16 cellular contexts compared by ENCODE assay signal in the genomic region with DNA sequence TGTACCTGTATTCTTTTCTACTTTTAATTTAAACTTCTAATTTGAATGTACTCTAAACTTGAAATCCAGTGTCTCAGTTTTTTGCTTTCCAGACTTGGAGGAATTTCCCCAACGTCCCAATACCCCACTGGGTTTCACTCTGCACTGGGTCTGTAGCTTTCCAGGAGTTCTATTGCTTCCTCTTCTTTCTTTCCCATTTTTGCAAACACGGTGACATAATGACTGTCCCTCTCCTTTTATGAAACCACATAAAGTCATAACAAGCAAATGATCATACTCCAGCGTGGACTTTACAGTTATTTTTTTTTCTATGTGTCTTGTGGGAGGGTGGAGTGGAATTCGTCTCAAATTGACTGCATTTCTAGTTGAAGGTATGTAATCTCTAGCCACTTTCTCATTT.
A peak's percentile ranks its signal among the peaks of the same experiment; 100 is the strongest.
DNase-seq lines count a peak whose midpoint lies in the region; ATAC-seq and TF ChIP-seq lines count a peak whose summit lies in the region.
"Had no signal": no experiment of that assay in that cellular context is flagged by ENCODE, and none has a peak within 500 bp of the region (broad histone marks: within the 10 kb centered on the region; RNA-seq: fewer than 3 reads in every experiment).

No MANE protein-coding gene starts in this region.

- peaks cover 18% of the 10 kb centered on the region for H3K27me3 Mint-ChIP-seq in activated naive CD8-positive, alpha-beta T cell treated with anti-CD3 and anti-CD28 coated beads, Interleukin-2, amount 50 U/mL, for 24 hours
- peaks cover 5% of the 10 kb centered on the region for H3K27me3 Mint-ChIP-seq in activated naive CD8-positive, alpha-beta T cell treated with anti-CD3 and anti-CD28 coated beads for 36 hours
- peaks cover 16% of the 10 kb centered on the region for H3K27me3 Mint-ChIP-seq in activated T-helper 17 cell treated with anti-CD3 and anti-CD28 coated beads, Interleukin-2, amount 50 U/mL, for 72 hours
- H3K27me3 Mint-ChIP-seq in stimulated activated memory B cell treated with anti-CD40 and anti-IgM and Interleukin-4, amounts not matched to agents 10 μg/mL and 1 μg/mL and 100 μg/mL, for 72 hours = peaks cover 10% of the 10 kb centered on the region

- no peak for TF ChIP-seq CTCF in OCI-LY3 (IDR thresholded peaks at IDR 0.05; ENCODE audit: low read depth, low read length)

- no peaks in the 10 kb centered on the region for H3K36me3 ChIP-seq in OCI-LY3 (replicated peaks; ENCODE audit: low read depth, low read length)

- no peaks in the 10 kb centered on the region for H3K79me2 ChIP-seq in OCI-LY3 (ENCODE audit: low read length)

- H3K4me2 ChIP-seq in OCI-LY3 (ENCODE audit: low read length) = peak overlapping the region; percentile 81

- peaks cover 65% of the 10 kb centered on the region for H3K27me3 ChIP-seq in OCI-LY3 (ENCODE audit: low read depth, low read length)

- DNase-seq in activated naive CD8-positive, alpha-beta T cell treated with anti-CD3 and anti-CD28 coated beads, Interleukin-2, amount 50 U/mL, for 24 hours = no peak
- DNase-seq in activated naive CD8-positive, alpha-beta T cell treated with anti-CD3 and anti-CD28 coated beads for 36 hours = no peak
- DNase-seq in NOMO-1 treated with DMSO at 0.1 percent for 48 hours (lab: John Stamatoyannopoulos, UW; ENCODE audit: unreplicated experiment) = no peak
- no peak for DNase-seq in foreskin melanocyte
- DNase-seq: C1 segment of cervical spinal cord; CD4-positive, alpha-beta memory T cell; DMS79 treated with DMSO at 0.1 percent for 48 hours; EL; HCEC 1CT; HFFc6 had no signal

- no peaks in the 10 kb centered on the region for H3K36me3 Mint-ChIP-seq in activated naive CD8-positive, alpha-beta T cell treated with anti-CD3 and anti-CD28 coated beads, Interleukin-2, amount 50 U/mL, for 24 hours (ENCODE audit: low read depth)
- peaks cover 21% of the 10 kb centered on the region for H3K36me3 Mint-ChIP-seq in activated naive CD8-positive, alpha-beta T cell treated with anti-CD3 and anti-CD28 coated beads for 36 hours
- no peaks in the 10 kb centered on the region for H3K36me3 Mint-ChIP-seq in activated T-helper 17 cell treated with anti-CD3 and anti-CD28 coated beads, Interleukin-2, amount 50 U/mL, for 72 hours (ENCODE audit: low read depth)
- H3K36me3 Mint-ChIP-seq in stimulated activated memory B cell treated with anti-CD40 and anti-IgM and Interleukin-4, amounts not matched to agents 10 μg/mL and 1 μg/mL and 100 μg/mL, for 72 hours = no peaks in the 10 kb centered on the region
- H3K36me3 Mint-ChIP-seq: CD4-positive, alpha-beta memory T cell had no signal

- H3K27ac Mint-ChIP-seq in activated naive CD8-positive, alpha-beta T cell treated with anti-CD3 and anti-CD28 coated beads, Interleukin-2, amount 50 U/mL, for 24 hours = peak overlapping the region; percentile 10
- H3K27ac Mint-ChIP-seq in activated naive CD8-positive, alpha-beta T cell treated with anti-CD3 and anti-CD28 coated beads for 36 hours = no peak overlapping the region
- H3K27ac Mint-ChIP-seq in activated T-helper 17 cell treated with anti-CD3 and anti-CD28 coated beads, Interleukin-2, amount 50 U/mL, for 72 hours = no peak overlapping the region
- H3K27ac Mint-ChIP-seq in stimulated activated memory B cell treated with anti-CD40 and anti-IgM and Interleukin-4, amounts not matched to agents 10 μg/mL and 1 μg/mL and 100 μg/mL, for 72 hours = peak overlapping the region; percentile 14
- H3K27ac Mint-ChIP-seq: B cell; CD4-positive, alpha-beta memory T cell; HFFc6 had no signal

- peaks cover 44% of the 10 kb centered on the region for H3K4me1 ChIP-seq in OCI-LY3 (ENCODE audit: low read length)

- no peak overlapping the region for H3K4me3 Mint-ChIP-seq in activated naive CD8-positive, alpha-beta T cell treated with anti-CD3 and anti-CD28 coated beads, Interleukin-2, amount 50 U/mL, for 24 hours
- no peak overlapping the region for H3K4me3 Mint-ChIP-seq in activated naive CD8-positive, alpha-beta T cell treated with anti-CD3 and anti-CD28 coated beads for 36 hours
- no peak overlapping the region for H3K4me3 Mint-ChIP-seq in activated T-helper 17 cell treated with anti-CD3 and anti-CD28 coated beads, Interleukin-2, amount 50 U/mL, for 72 hours
- H3K4me3 Mint-ChIP-seq in stimulated activated memory B cell treated with anti-CD40 and anti-IgM and Interleukin-4, amounts not matched to agents 10 μg/mL and 1 μg/mL and 100 μg/mL, for 72 hours = no peak overlapping the region
- H3K4me3 Mint-ChIP-seq: B cell; CD4-positive, alpha-beta memory T cell; HFFc6 had no signal

- H2AFZ ChIP-seq in OCI-LY3 (ENCODE audit: low read depth, low read length) = no peak overlapping the region

- H3K9ac ChIP-seq in OCI-LY3 (ENCODE audit: low read length) = peak overlapping the region; percentile 18; the same call in 1 of the 2 replicates

- H3K27ac ChIP-seq in OCI-LY3 (ENCODE audit: low read length) = peak overlapping the region; percentile 5; the same call in 1 of the 2 replicates
- H3K27ac ChIP-seq: HL-60 had no signal

- H4K20me1 ChIP-seq in OCI-LY3 (ENCODE audit: insufficient read depth, low read length) = no peaks in the 10 kb centered on the region

- no peaks in the 10 kb centered on the region for H3K9me3 Mint-ChIP-seq in activated naive CD8-positive, alpha-beta T cell treated with anti-CD3 and anti-CD28 coated beads, Interleukin-2, amount 50 U/mL, for 24 hours
- H3K9me3 Mint-ChIP-seq in activated naive CD8-positive, alpha-beta T cell treated with anti-CD3 and anti-CD28 coated beads for 36 hours = peaks cover 7% of the 10 kb centered on the region
- H3K9me3 Mint-ChIP-seq in activated T-helper 17 cell treated with anti-CD3 and anti-CD28 coated beads, Interleukin-2, amount 50 U/mL, for 72 hours = no peaks in the 10 kb centered on the region
- no peaks in the 10 kb centered on the region for H3K9me3 Mint-ChIP-seq in stimulated activated memory B cell treated with anti-CD40 and anti-IgM and Interleukin-4, amounts not matched to agents 10 μg/mL and 1 μg/mL and 100 μg/mL, for 72 hours
- H3K9me3 Mint-ChIP-seq: CD4-positive, alpha-beta memory T cell; HFFc6 had no signal

- peak overlapping the region; percentile 52 for H3K4me3 ChIP-seq in OCI-LY3 (ENCODE audit: low read length)

- peaks cover 72% of the 10 kb centered on the region for H3K4me1 Mint-ChIP-seq in activated naive CD8-positive, alpha-beta T cell treated with anti-CD3 and anti-CD28 coated beads, Interleukin-2, amount 50 U/mL, for 24 hours
- H3K4me1 Mint-ChIP-seq in activated naive CD8-positive, alpha-beta T cell treated with anti-CD3 and anti-CD28 coated beads for 36 hours = peaks cover 67% of the 10 kb centered on the region
- peaks cover 5% of the 10 kb centered on the region for H3K4me1 Mint-ChIP-seq in activated T-helper 17 cell treated with anti-CD3 and anti-CD28 coated beads, Interleukin-2, amount 50 U/mL, for 72 hours
- peaks cover 29% of the 10 kb centered on the region for H3K4me1 Mint-ChIP-seq in stimulated activated memory B cell treated with anti-CD40 and anti-IgM and Interleukin-4, amounts not matched to agents 10 μg/mL and 1 μg/mL and 100 μg/mL, for 72 hours

- no peaks in the 10 kb centered on the region for H3K9me3 ChIP-seq in OCI-LY3 (ENCODE audit: insufficient read depth, low read length)

- ATAC-seq in activated naive CD8-positive, alpha-beta T cell treated with anti-CD3 and anti-CD28 coated beads, Interleukin-2, amount 50 U/mL, for 24 hours = no peak
- ATAC-seq in activated T-helper 17 cell treated with anti-CD3 and anti-CD28 coated beads, Interleukin-2, amount 50 U/mL, for 72 hours (replicated peaks) = peak; percentile 55
- peak; percentile 49 for ATAC-seq in stimulated activated memory B cell treated with anti-CD40 and anti-IgM and Interleukin-4, amounts not matched to agents 10 μg/mL and 1 μg/mL and 100 μg/mL, for 72 hours
- ATAC-seq in GM21737 (IDR thresholded peaks at IDR 0.05; ENCODE audit: unreplicated experiment) = no peak

Comparison
In these comparisons a context has a peak if more than half of its experiments do, and no peak if none do; other contexts are left out.
1. H3K27ac Mint-ChIP-seq: peak in activated naive CD8-positive, alpha-beta T cell treated with anti-CD3 and anti-CD28 coated beads, Interleukin-2, amount 50 U/mL, for 24 hours (single experiment) and stimulated activated memory B cell treated with anti-CD40 and anti-IgM and Interleukin-4, amounts not matched to agents 10 μg/mL and 1 μg/mL and 100 μg/mL, for 72 hours (single experiment); none in activated naive CD8-positive, alpha-beta T cell treated with anti-CD3 and anti-CD28 coated beads for 36 hours (single experiment) and activated T-helper 17 cell treated with anti-CD3 and anti-CD28 coated beads, Interleukin-2, amount 50 U/mL, for 72 hours (single experiment).
2. ATAC-seq: peak in activated T-helper 17 cell treated with anti-CD3 and anti-CD28 coated beads, Interleukin-2, amount 50 U/mL, for 72 hours (single experiment) and stimulated activated memory B cell treated with anti-CD40 and anti-IgM and Interleukin-4, amounts not matched to agents 10 μg/mL and 1 μg/mL and 100 μg/mL, for 72 hours (single experiment); none in activated naive CD8-positive, alpha-beta T cell treated with anti-CD3 and anti-CD28 coated beads, Interleukin-2, amount 50 U/mL, for 24 hours (single experiment) and GM21737 (single experiment).